Comparison of ENCODE assay signal across 32 cellular contexts in genomic region chr3:82672966-82673365, GRCh38.
"Had no signal": no experiment of that assay in that cellular context is flagged by ENCODE, and none has a peak within 500 bp of the region (broad histone marks: within the 10 kb centered on the region; RNA-seq: fewer than 3 reads in every experiment).

No MANE protein-coding gene starts in this region.

- H3K4me3 Mint-ChIP-seq: activated B cell treated with CpG ODN at 0.5 μM for 24 hours; activated CD4-positive, alpha-beta memory T cell treated with anti-CD3 and anti-CD28 coated beads for 36 hours; activated CD4-positive, alpha-beta T cell treated with anti-CD3 and anti-CD28 coated beads, Interleukin-2, amount 10 ng/mL, durations not matched to agents 24 days and 14 days; activated CD8-positive, alpha-beta T cell treated with anti-CD3 and anti-CD28 coated beads for 36 hours; activated naive CD8-positive, alpha-beta T cell treated with anti-CD3 and anti-CD28 coated beads for 36 hours; activated T-helper 1 cell treated with anti-CD3 and anti-CD28 coated beads, Interleukin-12 subunit alpha, Interleukin-12 subunit beta, Interleukin-2, Interleukin-4 antibody, amounts not matched to agents 30 ng/mL and 10 ng/mL and 1 ng/mL, durations not matched to agents 14 hours and 24 hours and 36 hours; brain; T-helper 1 cell treated with Interleukin-12 subunit alpha and Interleukin-12 subunit beta and Interleukin-4 antibody, amounts not matched to agents 30 μg/mL and 1 μg/mL, for 36 hours; T-helper 2 cell treated with Interferon-gamma antibody and Interleukin-4, amounts not matched to agents 5 μg/mL and 100 μg/mL, for 36 hours had no signal

- H3K27ac ChIP-seq: adrenal gland, colonic mucosa, VCaP had no signal

- H3K27me3 ChIP-seq: adrenal gland, colonic mucosa had no signal

- H3K9me3 ChIP-seq: adrenal gland, colonic mucosa had no signal

- DNase-seq: activated B cell treated with CpG ODN at 0.5 μM for 24 hours; activated CD4-positive, alpha-beta memory T cell treated with anti-CD3 and anti-CD28 coated beads for 36 hours; activated CD4-positive, alpha-beta T cell treated with anti-CD3 and anti-CD28 coated beads for 4 hours; activated CD4-positive, alpha-beta T cell treated with anti-CD3 and anti-CD28 coated beads, Interleukin-2, amount 10 ng/mL, durations not matched to agents 24 days and 14 days; activated CD4-positive, alpha-beta T cell treated with anti-CD3 and anti-CD28 coated beads, Interleukin-2, amount 50 U/mL, for 1 hour; activated CD4-positive, alpha-beta T cell treated with anti-CD3 and anti-CD28 coated beads, Interleukin-2, amount 50 U/mL, for 4 hours; activated CD4-positive, CD25-positive, alpha-beta regulatory T cell treated with anti-CD3 and anti-CD28 coated beads, Interleukin-2, amount 50 U/mL, for 72 hours; activated CD8-positive, alpha-beta memory T cell treated with anti-CD3 and anti-CD28 coated beads, Interleukin-2, amount 50 U/mL, for 4 hours; activated CD8-positive, alpha-beta T cell treated with anti-CD3 and anti-CD28 coated beads for 36 hours; activated effector memory CD4-positive, alpha-beta T cell treated with Interleukin-2 at 50 U/mL for 16 hours; activated gamma-delta T cell; activated naive CD4-positive, alpha-beta T cell treated with anti-CD3 and anti-CD28 coated beads, Interleukin-2, amount 50 U/mL, for 16 hours; activated naive CD4-positive, alpha-beta T cell treated with Interleukin-2 at 50 U/mL for 16 hours; activated naive CD8-positive, alpha-beta T cell treated with anti-CD3 and anti-CD28 coated beads for 36 hours; activated T-cell treated with anti-CD3 and anti-CD28 coated beads for 4 hours; activated T-cell treated with anti-CD3 and anti-CD28 coated beads, Interleukin-2, amount 50 U/mL, for 1 hour; activated T-cell treated with anti-CD3 and anti-CD28 coated beads, Interleukin-2, amount 50 U/mL, for 48 hours; adrenal gland; amniotic stem cell; central memory CD4-positive, alpha-beta T cell; colonic mucosa; T-helper 1 cell; T-helper 2 cell; T-helper 9 cell had no signal

- H3K36me3 Mint-ChIP-seq: activated CD4-positive, alpha-beta memory T cell treated with anti-CD3 and anti-CD28 coated beads for 36 hours; activated naive CD4-positive, alpha-beta T cell treated with anti-CD3 and anti-CD28 coated beads, Interleukin-2, amount 50 U/mL, for 72 hours; activated naive CD8-positive, alpha-beta T cell treated with anti-CD3 and anti-CD28 coated beads for 36 hours; brain had no signal

- ATAC-seq: activated CD8-positive, alpha-beta T cell treated with anti-CD3 and anti-CD28 coated beads for 36 hours; activated naive CD4-positive, alpha-beta T cell treated with anti-CD3 and anti-CD28 coated beads, Interleukin-2, amount 50 U/mL, for 72 hours had no signal

- H3K9me3 Mint-ChIP-seq: brain had no signal

- H3K4me3 ChIP-seq: adrenal gland, colonic mucosa had no signal

- H3K4me1 ChIP-seq: adrenal gland, colonic mucosa had no signal

- FAIRE-seq: TTC549 had no signal

- H3K36me3 ChIP-seq: adrenal gland, colonic mucosa had no signal

- H3K27ac Mint-ChIP-seq: activated B cell treated with CpG ODN at 0.5 μM for 24 hours; activated CD4-positive, alpha-beta memory T cell treated with anti-CD3 and anti-CD28 coated beads for 36 hours; activated CD4-positive, alpha-beta T cell treated with anti-CD3 and anti-CD28 coated beads, Interleukin-2, amount 10 ng/mL, durations not matched to agents 24 days and 14 days; activated CD8-positive, alpha-beta T cell treated with anti-CD3 and anti-CD28 coated beads for 36 hours; activated naive CD4-positive, alpha-beta T cell treated with anti-CD3 and anti-CD28 coated beads, Interleukin-2, amount 50 U/mL, for 72 hours; activated naive CD8-positive, alpha-beta T cell treated with anti-CD3 and anti-CD28 coated beads for 36 hours; activated T-helper 1 cell treated with anti-CD3 and anti-CD28 coated beads, Interleukin-12 subunit alpha, Interleukin-12 subunit beta, Interleukin-2, Interleukin-4 antibody, amounts not matched to agents 30 ng/mL and 10 ng/mL and 1 ng/mL, durations not matched to agents 14 hours and 24 hours and 36 hours; activated T-helper 2 cell treated with anti-CD3 and anti-CD28 coated beads, Interferon-gamma antibody, Interleukin-2, Interleukin-4, amounts not matched to agents 10 μg/mL and 5 μg/mL and 100 μg/mL, durations not matched to agents 14 hours and 24 hours and 36 hours; brain; T-helper 1 cell treated with Interleukin-12 subunit alpha and Interleukin-12 subunit beta and Interleukin-4 antibody, amounts not matched to agents 30 μg/mL and 1 μg/mL, for 36 hours; T-helper 2 cell treated with Interferon-gamma antibody and Interleukin-4, amounts not matched to agents 5 μg/mL and 100 μg/mL, for 36 hours had no signal

- H3K4me1 Mint-ChIP-seq: activated B cell treated with CpG ODN at 0.5 μM for 24 hours; activated CD4-positive, alpha-beta T cell treated with anti-CD3 and anti-CD28 coated beads, Interleukin-2, amount 10 ng/mL, durations not matched to agents 24 days and 14 days; activated naive CD8-positive, alpha-beta T cell treated with anti-CD3 and anti-CD28 coated beads for 36 hours; brain had no signal

- H3K27me3 Mint-ChIP-seq: activated B cell treated with CpG ODN at 0.5 μM for 24 hours; activated CD4-positive, alpha-beta memory T cell treated with anti-CD3 and anti-CD28 coated beads for 36 hours; activated CD4-positive, alpha-beta T cell treated with anti-CD3 and anti-CD28 coated beads, Interleukin-2, amount 10 ng/mL, durations not matched to agents 24 days and 14 days; activated CD8-positive, alpha-beta T cell treated with anti-CD3 and anti-CD28 coated beads for 36 hours; activated naive CD8-positive, alpha-beta T cell treated with anti-CD3 and anti-CD28 coated beads for 36 hours had no signal
